14 cellular contexts compared by ENCODE assay signal in the genomic region with DNA sequence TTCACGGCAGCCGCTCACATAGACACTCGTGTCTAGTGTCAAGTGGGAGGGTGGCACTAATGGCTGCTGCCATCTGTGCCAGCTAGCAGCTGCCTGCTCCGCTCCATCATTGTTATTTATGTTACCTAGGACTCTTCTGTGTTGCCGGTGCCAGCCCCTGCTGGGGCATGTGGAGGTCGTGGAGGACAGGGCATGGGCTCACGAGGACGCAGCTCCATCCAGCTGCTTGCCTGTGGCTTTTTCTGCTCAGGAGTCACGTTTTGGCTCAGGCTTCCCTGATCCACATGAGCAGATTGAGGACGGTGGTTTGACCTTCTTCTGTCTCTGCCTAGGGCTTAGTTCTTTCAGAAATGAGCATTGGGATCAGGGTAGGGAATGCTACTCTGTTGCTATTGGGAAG. TPM values are rescaled to one million over a fixed set of nuclear protein-coding genes. Genes with fewer than 3 reads are reported as not detected.
DNase-seq lines count a peak whose midpoint lies in the region; ATAC-seq and TF ChIP-seq lines count a peak whose summit lies in the region.
"Had no signal": no experiment of that assay in that cellular context is flagged by ENCODE, and none has a peak within 500 bp of the region (broad histone marks: within the 10 kb centered on the region; RNA-seq: fewer than 3 reads in every experiment).

No MANE protein-coding gene starts in this region.

- CTCF ChIA-PET in WTC11 (lab: Charles Lee): interaction anchor here (0.6 kb wide), 1 partner anchor 14 kb away, joined by 3 read pairs; no protein-coding TSS in a partner anchor
- CTCF ChIA-PET in Calu3 (lab: Charles Lee): no interaction called here

- H3K27ac ChIP-seq in left ventricle myocardium inferior (replicated peaks) (peak overlapping the region; percentile 99), gastrocnemius medialis (peak overlapping the region; percentile 92 to 99 (median 96))

- no peak for ATAC-seq in WTC11
- peak; percentile 86 to 87 for ATAC-seq in gastrocnemius medialis
- ATAC-seq in GM18861 (IDR thresholded peaks at IDR 0.05; ENCODE audit: unreplicated experiment): no peak
- ATAC-seq: GM12878 had no signal

- peaks cover 5% of the 10 kb centered on the region for H3K36me3 Mint-ChIP-seq in WTC11
- H3K36me3 Mint-ChIP-seq in Calu3 (ENCODE audit: insufficient read depth, unreplicated experiment): peaks cover 11% of the 10 kb centered on the region

- H3K4me1 ChIP-seq in left ventricle myocardium inferior: peaks cover 75% of the 10 kb centered on the region
- peaks cover 21 to 40% of the 10 kb centered on the region in 2 donors for H3K4me1 ChIP-seq in gastrocnemius medialis

- H3K4me3 Mint-ChIP-seq in WTC11: no peak overlapping the region
- no peak overlapping the region for H3K4me3 Mint-ChIP-seq in Calu3 (ENCODE audit: low read depth, unreplicated experiment)
- H3K4me3 Mint-ChIP-seq: CD4-positive, alpha-beta T cell had no signal

- H3K4me3 ChIP-seq in left ventricle myocardium inferior: peak overlapping the region; percentile 17
- H3K4me3 ChIP-seq in gastrocnemius medialis: no peak overlapping the region
- H3K4me3 ChIP-seq: GM12878 had no signal

- DNase-seq in NCI-H1092 treated with DMSO at 0.1 percent for 48 hours (lab: John Stamatoyannopoulos, UW): peak; percentile 45
- no peak for DNase-seq in WTC11 (ENCODE audit: low spot score)
- DNase-seq in left ventricle myocardium inferior: peak; percentile 72
- DNase-seq in gastrocnemius medialis: peak; percentile 65 to 83
- no peak for DNase-seq in OCI-M2 (lab: John Stamatoyannopoulos, UW; ENCODE audit: unreplicated experiment)
- no peak for DNase-seq in Calu3
- DNase-seq: AML-193; CD4-positive, alpha-beta T cell; DMS79; HCEC 1CT; IMR-90; RPMI8226 had no signal

- peaks cover 13% of the 10 kb centered on the region for H3K4me1 Mint-ChIP-seq in WTC11
- peaks cover 13% of the 10 kb centered on the region for H3K4me1 Mint-ChIP-seq in Calu3 (ENCODE audit: low read depth, unreplicated experiment)

- POLR2A ChIA-PET in WTC11 (lab: Charles Lee): interaction anchor here (0.7 kb wide), 1 partner anchor 111 kb away, joined by 3 read pairs; no protein-coding TSS in a partner anchor

- H3K27ac Mint-ChIP-seq in WTC11 (peak overlapping the region; percentile 50; the same call in 1 of the 2 replicates), Calu3 (ENCODE audit: unreplicated experiment) (no peak overlapping the region)
- H3K27ac Mint-ChIP-seq: CD4-positive, alpha-beta T cell had no signal

- no TSS peak for BruUV-seq in Calu3 (replicated peaks; lab: Mats Ljungman, UMichigan)

- no peaks in the 10 kb centered on the region for H3K27me3 ChIP-seq in left ventricle myocardium inferior (ENCODE audit: low read depth)
- no peaks in the 10 kb centered on the region for H3K27me3 ChIP-seq in gastrocnemius medialis

- peaks cover 43% of the 10 kb centered on the region for H3K36me3 ChIP-seq in left ventricle myocardium inferior
- H3K36me3 ChIP-seq in gastrocnemius medialis: peaks cover 0 to 3% of the 10 kb centered on the region in 2 donors

- in situ Hi-C loops in gastrocnemius medialis (cut with MboI; ENCODE audit: low sequenced_read_pairs in 4 of 4): no loop called here

- intact Hi-C loops in left ventricle myocardium inferior (cut with micrococcal nuclease): no loop called here
- intact Hi-C loops in gastrocnemius medialis (cut with DNase I; ENCODE audit: low total_unique reads): no loop called here
- intact Hi-C loops in Calu3 (cut with micrococcal nuclease; ENCODE audit: unreplicated experiment): no loop called here

- H3K9me3 Mint-ChIP-seq in WTC11 (peaks cover 1% of the 10 kb centered on the region; the same call in 1 of the 2 replicates), Calu3 (ENCODE audit: low read depth, unreplicated experiment) (peaks cover 4% of the 10 kb centered on the region)

- TF ChIP-seq POLR2A in gastrocnemius medialis (IDR thresholded peaks at IDR 0.05): peak in 1 of 2 donors; percentile 24

- H3K27me3 Mint-ChIP-seq in WTC11 (ENCODE audit: low read depth) (no peaks in the 10 kb centered on the region), Calu3 (ENCODE audit: unreplicated experiment) (no peaks in the 10 kb centered on the region)
- H3K27me3 Mint-ChIP-seq: CD4-positive, alpha-beta T cell had no signal

- peaks cover 16% of the 10 kb centered on the region for H3K9me3 ChIP-seq in left ventricle myocardium inferior (replicated peaks)
- H3K9me3 ChIP-seq in gastrocnemius medialis: no peaks in the 10 kb centered on the region

- TF ChIP-seq CTCF in WTC11 (IDR thresholded peaks at IDR 0.05): no peak
- no peak for TF ChIP-seq CTCF in left ventricle myocardium inferior (IDR thresholded peaks at IDR 0.05; ENCODE audit: borderline replicate concordance)
- TF ChIP-seq CTCF in gastrocnemius medialis (IDR thresholded peaks at IDR 0.05 in 4 of 5, conservative IDR thresholded peaks at IDR 0.05 in 1 of 5): no peak
- no peak for TF ChIP-seq CTCF in Calu3 (IDR thresholded peaks at IDR 0.05; ENCODE audit: unreplicated experiment)

TF ChIP-seq in WTC11, 78 proteins besides CTCF, POLR2A, EP300 and RAD21:
- TF ChIP-seq MXD4 (CRISPR knock-in tag; IDR thresholded peaks at IDR 0.05; ENCODE audit: borderline replicate concordance) (no peak), HMGXB4 (CRISPR knock-in tag; IDR thresholded peaks at IDR 0.05) (no peak), ATF1 (CRISPR knock-in tag; IDR thresholded peaks at IDR 0.05) (no peak), OVOL2 (CRISPR knock-in tag; IDR thresholded peaks at IDR 0.05; ENCODE audit: borderline replicate concordance) (no peak), IRF2 (CRISPR knock-in tag; IDR thresholded peaks at IDR 0.05; ENCODE audit: borderline replicate concordance, low read depth) (no peak), NFATC4 (CRISPR knock-in tag; IDR thresholded peaks at IDR 0.05) (no peak), FOXP1 (CRISPR knock-in tag; IDR thresholded peaks at IDR 0.05; ENCODE audit: borderline replicate concordance) (no peak), NR3C1 (CRISPR knock-in tag; conservative IDR thresholded peaks at IDR 0.05; ENCODE audit: low read depth) (no peak), ZNF423 (CRISPR knock-in tag; IDR thresholded peaks at IDR 0.05) (no peak), FOXJ3 (CRISPR knock-in tag; IDR thresholded peaks at IDR 0.05; ENCODE audit: borderline replicate concordance) (no peak), E2F5 (CRISPR knock-in tag; IDR thresholded peaks at IDR 0.05) (no peak)
- TF ChIP-seq, protein P1, sequence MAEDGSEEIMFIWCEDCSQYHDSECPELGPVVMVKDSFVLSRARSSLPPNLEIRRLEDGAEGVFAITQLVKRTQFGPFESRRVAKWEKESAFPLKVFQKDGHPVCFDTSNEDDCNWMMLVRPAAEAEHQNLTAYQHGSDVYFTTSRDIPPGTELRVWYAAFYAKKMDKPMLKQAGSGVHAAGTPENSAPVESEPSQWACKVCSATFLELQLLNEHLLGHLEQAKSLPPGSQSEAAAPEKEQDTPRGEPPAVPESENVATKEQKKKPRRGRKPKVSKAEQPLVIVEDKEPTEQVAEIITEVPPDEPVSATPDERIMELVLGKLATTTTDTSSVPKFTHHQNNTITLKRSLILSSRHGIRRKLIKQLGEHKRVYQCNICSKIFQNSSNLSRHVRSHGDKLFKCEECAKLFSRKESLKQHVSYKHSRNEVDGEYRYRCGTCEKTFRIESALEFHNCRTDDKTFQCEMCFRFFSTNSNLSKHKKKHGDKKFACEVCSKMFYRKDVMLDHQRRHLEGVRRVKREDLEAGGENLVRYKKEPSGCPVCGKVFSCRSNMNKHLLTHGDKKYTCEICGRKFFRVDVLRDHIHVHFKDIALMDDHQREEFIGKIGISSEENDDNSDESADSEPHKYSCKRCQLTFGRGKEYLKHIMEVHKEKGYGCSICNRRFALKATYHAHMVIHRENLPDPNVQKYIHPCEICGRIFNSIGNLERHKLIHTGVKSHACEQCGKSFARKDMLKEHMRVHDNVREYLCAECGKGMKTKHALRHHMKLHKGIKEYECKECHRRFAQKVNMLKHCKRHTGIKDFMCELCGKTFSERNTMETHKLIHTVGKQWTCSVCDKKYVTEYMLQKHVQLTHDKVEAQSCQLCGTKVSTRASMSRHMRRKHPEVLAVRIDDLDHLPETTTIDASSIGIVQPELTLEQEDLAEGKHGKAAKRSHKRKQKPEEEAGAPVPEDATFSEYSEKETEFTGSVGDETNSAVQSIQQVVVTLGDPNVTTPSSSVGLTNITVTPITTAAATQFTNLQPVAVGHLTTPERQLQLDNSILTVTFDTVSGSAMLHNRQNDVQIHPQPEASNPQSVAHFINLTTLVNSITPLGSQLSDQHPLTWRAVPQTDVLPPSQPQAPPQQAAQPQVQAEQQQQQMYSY (CRISPR knock-in tag; IDR thresholded peaks at IDR 0.05): no peak

RNA-seq across cellular contexts. Expression of gene TPCN1, which starts 31.2 kb away (rescaled TPM):
- 29.0 to 32.7 TPM (median 30.7 TPM) in 3 replicates for total RNA-seq in WTC11 (2021)
- 153 TPM for total RNA-seq in left ventricle myocardium inferior
- 10 to 100 TPM; 21.4 to 27.0 (median 25.4) TPM for total RNA-seq in gastrocnemius medialis
- 83.0 and 91.1 TPM in 2 replicates for total RNA-seq in Calu3 (2022)

Comparison
In these comparisons a context has a peak if more than half of its experiments do, and no peak if none do; other contexts are left out.
1. DNase-seq: peak in NCI-H1092 treated with DMSO at 0.1 percent for 48 hours (single experiment), left ventricle myocardium inferior (single experiment) and gastrocnemius medialis (2 of 2); none in WTC11 (single experiment), OCI-M2 (single experiment) and Calu3 (single experiment).
2. ATAC-seq: peak in gastrocnemius medialis (2 of 2); none in WTC11 (single experiment) and GM18861 (single experiment).